ENCODE assay signal across 8 cellular contexts in genomic region chr17:76452102-76452645, GRCh38. TPM values are rescaled to one million over a fixed set of nuclear protein-coding genes. Genes with fewer than 3 reads are reported as not detected.
A peak's percentile ranks its signal among the peaks of the same experiment; 100 is the strongest.
DNase-seq lines count a peak whose midpoint lies in the region; ATAC-seq lines count a peak whose summit lies in the region.

No MANE protein-coding gene starts in this region.

- peaks cover 49% of the 10 kb centered on the region for H3K4me1 Mint-ChIP-seq in stimulated activated effector memory CD8-positive, alpha-beta T cell treated with anti-CD3 and anti-CD28 coated beads, Interleukin-12 subunit alpha, Interleukin-12 subunit beta, amount 100 ng/mL, for 72 hours

- H3K27ac Mint-ChIP-seq in activated naive CD4-positive, alpha-beta T cell treated with anti-CD3 and anti-CD28 coated beads, Interleukin-2, amount 50 U/mL, for 72 hours: peak overlapping the region in 1 of 2 donors; percentile 64
- H3K27ac Mint-ChIP-seq in stimulated activated effector memory CD8-positive, alpha-beta T cell treated with anti-CD3 and anti-CD28 coated beads, Interleukin-12 subunit alpha, Interleukin-12 subunit beta, amount 100 ng/mL, for 72 hours: no peak overlapping the region

- H3K36me3 ChIP-seq in iPS-18a (ENCODE audit: control insufficient read depth, low read depth, low read length): no peaks in the 10 kb centered on the region

- no peaks in the 10 kb centered on the region for H3K9me3 Mint-ChIP-seq in activated naive CD4-positive, alpha-beta T cell treated with anti-CD3 and anti-CD28 coated beads, Interleukin-2, amount 50 U/mL, for 72 hours
- H3K9me3 Mint-ChIP-seq in stimulated activated effector memory CD8-positive, alpha-beta T cell treated with anti-CD3 and anti-CD28 coated beads, Interleukin-12 subunit alpha, Interleukin-12 subunit beta, amount 100 ng/mL, for 72 hours: no peaks in the 10 kb centered on the region

- H3K9ac ChIP-seq in iPS-18a (ENCODE audit: low read length): peak overlapping the region; percentile 64

- no peak overlapping the region for H3K27ac ChIP-seq in iPS-18a (ENCODE audit: low read length)

- DNase-seq in DMS 273 (lab: John Stamatoyannopoulos, UW; ENCODE audit: unreplicated experiment) (peak; percentile 58), DMS 273 treated with DMSO at 0.1 percent for 48 hours (lab: John Stamatoyannopoulos, UW) (no peak), GM19240 (ENCODE audit: insufficient read length, low spot score) (no peak)
- DNase-seq in activated naive CD4-positive, alpha-beta T cell treated with anti-CD3 and anti-CD28 coated beads, Interleukin-2, amount 50 U/mL, for 72 hours (ENCODE audit: low spot score in 2 of 2): no peak
- no peak for DNase-seq in stimulated activated effector memory CD8-positive, alpha-beta T cell treated with anti-CD3 and anti-CD28 coated beads, Interleukin-12 subunit alpha, Interleukin-12 subunit beta, amount 100 ng/mL, for 72 hours (ENCODE audit: low spot score in 2 of 2)

- peak overlapping the region; percentile 88 for H3K4me3 ChIP-seq in iPS-18a (ENCODE audit: low read length)

- H3K36me3 Mint-ChIP-seq in activated naive CD4-positive, alpha-beta T cell treated with anti-CD3 and anti-CD28 coated beads, Interleukin-2, amount 50 U/mL, for 72 hours: peaks cover 0 to 4% of the 10 kb centered on the region in 2 donors
- H3K36me3 Mint-ChIP-seq in stimulated activated effector memory CD8-positive, alpha-beta T cell treated with anti-CD3 and anti-CD28 coated beads, Interleukin-12 subunit alpha, Interleukin-12 subunit beta, amount 100 ng/mL, for 72 hours: no peaks in the 10 kb centered on the region

- H3K9me3 ChIP-seq in iPS-18a (ENCODE audit: control insufficient read depth, low read depth, low read length): no peaks in the 10 kb centered on the region

- ATAC-seq in HG03457 (IDR thresholded peaks at IDR 0.05; ENCODE audit: unreplicated experiment) (peak; percentile 6), HG03432 (IDR thresholded peaks at IDR 0.05; ENCODE audit: unreplicated experiment) (no peak)
- peak; percentile 19 to 48 for ATAC-seq in activated naive CD4-positive, alpha-beta T cell treated with anti-CD3 and anti-CD28 coated beads, Interleukin-2, amount 50 U/mL, for 72 hours
- ATAC-seq in stimulated activated effector memory CD8-positive, alpha-beta T cell treated with anti-CD3 and anti-CD28 coated beads, Interleukin-12 subunit alpha, Interleukin-12 subunit beta, amount 100 ng/mL, for 72 hours: peak; percentile 51

- no peaks in the 10 kb centered on the region for H3K27me3 ChIP-seq in iPS-18a (ENCODE audit: control insufficient read depth, insufficient read depth, low read length)

- peak overlapping the region; percentile 81 for H3K4me3 Mint-ChIP-seq in stimulated activated effector memory CD8-positive, alpha-beta T cell treated with anti-CD3 and anti-CD28 coated beads, Interleukin-12 subunit alpha, Interleukin-12 subunit beta, amount 100 ng/mL, for 72 hours

- peaks cover 30% of the 10 kb centered on the region for H3K4me1 ChIP-seq in iPS-18a (ENCODE audit: control insufficient read depth, low read depth, low read length)

RNA-seq across cellular contexts. Expression of gene UBE2O, which starts 0.8 kb away (rescaled TPM):
- 10 to 100 TPM; 17.3 to 45.8 TPM for total RNA-seq in activated naive CD4-positive, alpha-beta T cell treated with anti-CD3 and anti-CD28 coated beads, Interleukin-2, amount 50 U/mL, for 72 hours

RNA-seq across cellular contexts. Expression of gene AANAT, which starts 15.2 kb away (rescaled TPM):
- total RNA-seq in activated naive CD4-positive, alpha-beta T cell treated with anti-CD3 and anti-CD28 coated beads, Interleukin-2, amount 50 U/mL, for 72 hours: not detected

RNA-seq across cellular contexts. Expression of gene RHBDF2, which starts 49.0 kb away (rescaled TPM):
- 10 to 100 TPM; 30.4 to 43.1 TPM for total RNA-seq in activated naive CD4-positive, alpha-beta T cell treated with anti-CD3 and anti-CD28 coated beads, Interleukin-2, amount 50 U/mL, for 72 hours
